Comparison of ENCODE assay signal across 10 cellular contexts in genomic region chr15:23073890-23074631, GRCh38. TPM values are rescaled to one million over a fixed set of nuclear protein-coding genes. Genes with fewer than 3 reads are reported as not detected.
DNase-seq lines count a peak whose midpoint lies in the region; ATAC-seq and TF ChIP-seq lines count a peak whose summit lies in the region.
"Had no signal": no experiment of that assay in that cellular context is flagged by ENCODE, and none has a peak within 500 bp of the region (broad histone marks: within the 10 kb centered on the region; RNA-seq: fewer than 3 reads in every experiment).

No MANE protein-coding gene starts in this region.

- no peaks in the 10 kb centered on the region for H3K4me1 ChIP-seq in upper lobe of right lung
- no peaks in the 10 kb centered on the region for H3K4me1 ChIP-seq in effector memory CD4-positive, alpha-beta T cell (ENCODE audit: control insufficient read depth, insufficient read depth, low read length, poor library complexity, severe bottlenecking)

- H3K9me3 ChIP-seq in upper lobe of right lung = no peaks in the 10 kb centered on the region
- no peaks in the 10 kb centered on the region for H3K9me3 ChIP-seq in effector memory CD4-positive, alpha-beta T cell (ENCODE audit: control insufficient read depth, low read length)

- DNase-seq in activated naive CD8-positive, alpha-beta T cell treated with anti-CD3 and anti-CD28 coated beads, Interleukin-2, amount 50 U/mL, for 24 hours = no peak
- no peak for DNase-seq in activated naive CD8-positive, alpha-beta T cell treated with anti-CD3 and anti-CD28 coated beads for 36 hours
- DNase-seq in NCI-H345 treated with DMSO at 0.1 percent for 48 hours (lab: John Stamatoyannopoulos, UW; ENCODE audit: unreplicated experiment) (peak; percentile 77), upper lobe of right lung (peak; percentile 71), RKO (ENCODE audit: low spot score) (no peak), activated gamma-delta T cell (lab: John Stamatoyannopoulos, UW) (no peak)
- no peak for DNase-seq in effector memory CD8-positive, alpha-beta T cell
- DNase-seq in effector memory CD4-positive, alpha-beta T cell = no peak
- DNase-seq: activated CD4-positive, alpha-beta T cell treated with anti-CD3 and anti-CD28 coated beads for 48 hours; NK-92 treated with Interleukin-12 subunit alpha and Interleukin-12 subunit beta, amount 100 ng/mL, for 24 hours had no signal

- no peak for TF ChIP-seq CTCF in upper lobe of right lung (IDR thresholded peaks at IDR 0.05)

- H3K27ac Mint-ChIP-seq in activated naive CD8-positive, alpha-beta T cell treated with anti-CD3 and anti-CD28 coated beads, Interleukin-2, amount 50 U/mL, for 24 hours = no peak overlapping the region
- H3K27ac Mint-ChIP-seq in activated naive CD8-positive, alpha-beta T cell treated with anti-CD3 and anti-CD28 coated beads for 36 hours = no peak overlapping the region
- H3K27ac Mint-ChIP-seq in effector memory CD8-positive, alpha-beta T cell = no peak overlapping the region

- no peaks in the 10 kb centered on the region for H3K27me3 ChIP-seq in upper lobe of right lung
- H3K27me3 ChIP-seq in effector memory CD4-positive, alpha-beta T cell (replicated peaks; ENCODE audit: control insufficient read depth, insufficient read depth, low read length, poor library complexity, severe bottlenecking) = no peaks in the 10 kb centered on the region

- no peak overlapping the region for H3K4me3 Mint-ChIP-seq in activated naive CD8-positive, alpha-beta T cell treated with anti-CD3 and anti-CD28 coated beads, Interleukin-2, amount 50 U/mL, for 24 hours
- H3K4me3 Mint-ChIP-seq in activated naive CD8-positive, alpha-beta T cell treated with anti-CD3 and anti-CD28 coated beads for 36 hours = no peak overlapping the region
- H3K4me3 Mint-ChIP-seq in effector memory CD8-positive, alpha-beta T cell = no peak overlapping the region

- peak; percentile 40 for ATAC-seq in activated naive CD8-positive, alpha-beta T cell treated with anti-CD3 and anti-CD28 coated beads, Interleukin-2, amount 50 U/mL, for 24 hours
- peak; percentile 63 for ATAC-seq in effector memory CD8-positive, alpha-beta T cell (replicated peaks)
- ATAC-seq in upper lobe of right lung = peak; percentile 76

- no peaks in the 10 kb centered on the region for H3K36me3 ChIP-seq in upper lobe of right lung
- H3K36me3 ChIP-seq in effector memory CD4-positive, alpha-beta T cell (ENCODE audit: control insufficient read depth, insufficient read depth, low read length) = no peaks in the 10 kb centered on the region

- no peak overlapping the region for H3K4me3 ChIP-seq in upper lobe of right lung
- no peak overlapping the region for H3K4me3 ChIP-seq in effector memory CD4-positive, alpha-beta T cell (ENCODE audit: insufficient read depth, low read depth, low read length, poor library complexity, severe bottlenecking)

- intact Hi-C loops in upper lobe of right lung (cut with DNase I) = no loop called here

- H3K27ac ChIP-seq in upper lobe of right lung = no peak overlapping the region
- no peak overlapping the region for H3K27ac ChIP-seq in effector memory CD4-positive, alpha-beta T cell (ENCODE audit: insufficient read depth, low read length, poor library complexity, severe bottlenecking)

- H3K36me3 Mint-ChIP-seq in activated naive CD8-positive, alpha-beta T cell treated with anti-CD3 and anti-CD28 coated beads, Interleukin-2, amount 50 U/mL, for 24 hours (ENCODE audit: low read depth) = no peaks in the 10 kb centered on the region
- no peaks in the 10 kb centered on the region for H3K36me3 Mint-ChIP-seq in activated naive CD8-positive, alpha-beta T cell treated with anti-CD3 and anti-CD28 coated beads for 36 hours
- H3K36me3 Mint-ChIP-seq in effector memory CD8-positive, alpha-beta T cell (ENCODE audit: insufficient read depth) = peaks cover 4% of the 10 kb centered on the region

- H3K27me3 Mint-ChIP-seq in activated naive CD8-positive, alpha-beta T cell treated with anti-CD3 and anti-CD28 coated beads, Interleukin-2, amount 50 U/mL, for 24 hours = peaks cover 7% of the 10 kb centered on the region
- peaks cover 4% of the 10 kb centered on the region for H3K27me3 Mint-ChIP-seq in activated naive CD8-positive, alpha-beta T cell treated with anti-CD3 and anti-CD28 coated beads for 36 hours
- H3K27me3 Mint-ChIP-seq in effector memory CD8-positive, alpha-beta T cell = peaks cover 22 to 44% of the 10 kb centered on the region in 2 donors

- H3K9me3 Mint-ChIP-seq in activated naive CD8-positive, alpha-beta T cell treated with anti-CD3 and anti-CD28 coated beads, Interleukin-2, amount 50 U/mL, for 24 hours = no peaks in the 10 kb centered on the region
- no peaks in the 10 kb centered on the region for H3K9me3 Mint-ChIP-seq in activated naive CD8-positive, alpha-beta T cell treated with anti-CD3 and anti-CD28 coated beads for 36 hours
- H3K9me3 Mint-ChIP-seq in effector memory CD8-positive, alpha-beta T cell = no peaks in the 10 kb centered on the region

- no peaks in the 10 kb centered on the region for H3K4me1 Mint-ChIP-seq in activated naive CD8-positive, alpha-beta T cell treated with anti-CD3 and anti-CD28 coated beads, Interleukin-2, amount 50 U/mL, for 24 hours
- H3K4me1 Mint-ChIP-seq in activated naive CD8-positive, alpha-beta T cell treated with anti-CD3 and anti-CD28 coated beads for 36 hours = no peaks in the 10 kb centered on the region
- no peaks in the 10 kb centered on the region for H3K4me1 Mint-ChIP-seq in effector memory CD8-positive, alpha-beta T cell (ENCODE audit: low read depth in 2 of 2)

RNA-seq across cellular contexts. Expression of gene TUBGCP5, which starts 34.7 kb away (rescaled TPM):
- 10 to 100 TPM; 22.4 to 22.5 TPM for total RNA-seq in activated naive CD8-positive, alpha-beta T cell treated with anti-CD3 and anti-CD28 coated beads for 36 hours
- total RNA-seq in upper lobe of right lung = 19.2 TPM

Comparison
In these comparisons a context has a peak if more than half of its experiments do, and no peak if none do; other contexts are left out.
1. DNase-seq: peak in NCI-H345 treated with DMSO at 0.1 percent for 48 hours (single experiment) and upper lobe of right lung (single experiment); none in activated naive CD8-positive, alpha-beta T cell treated with anti-CD3 and anti-CD28 coated beads, Interleukin-2, amount 50 U/mL, for 24 hours (single experiment), activated naive CD8-positive, alpha-beta T cell treated with anti-CD3 and anti-CD28 coated beads for 36 hours (single experiment), effector memory CD8-positive, alpha-beta T cell (0 of 3), RKO (single experiment), effector memory CD4-positive, alpha-beta T cell (0 of 3) and activated gamma-delta T cell (single experiment).
2. Peak in every context shown above with its lines, with median percentiles within 50 percentile points of each other: ATAC-seq.